9 cellular contexts compared by ENCODE assay signal in genomic region chr10:88389456-88389855, GRCh38.
DNase-seq lines count a peak whose midpoint lies in the region; ATAC-seq, FAIRE-seq and TF ChIP-seq lines count a peak whose summit lies in the region.
"Had no signal": no experiment of that assay in that cellular context is flagged by ENCODE, and none has a peak within 500 bp of the region (broad histone marks: within the 10 kb centered on the region; RNA-seq: fewer than 3 reads in every experiment).

No MANE protein-coding gene starts in this region.

- no peak overlapping the region for H3K27ac ChIP-seq in CD4-positive, CD25-positive, alpha-beta regulatory T cell (ENCODE audit: insufficient read depth, low read length, poor library complexity, severe bottlenecking)
- H3K27ac ChIP-seq: neutrophil had no signal

- peaks cover 0 to 2% (median 0%) of the 10 kb centered on the region in 7 donors for H3K9me3 Mint-ChIP-seq in CD4-positive, CD25-positive, alpha-beta regulatory T cell

- DNase-seq in CD4-positive, CD25-positive, alpha-beta regulatory T cell, result peak; percentile 2 to 72 (median 50)
- no peak for DNase-seq in H54 (ENCODE audit: insufficient read length, low spot score)
- peak; percentile 47 for DNase-seq in SK-N-DZ (ENCODE audit: low spot score)
- peak; percentile 90 for DNase-seq in fibroblast of peridontal ligament (ENCODE audit: extremely low read depth)
- DNase-seq in pulmonary artery endothelial cell (ENCODE audit: low read depth, low spot score), result peak; percentile 19
- DNase-seq in NCI-H2107 treated with DMSO at 0.1 percent for 48 hours (lab: John Stamatoyannopoulos, UW; ENCODE audit: unreplicated experiment), result no peak
- DNase-seq in HK-2 (ENCODE audit: unreplicated experiment), result no peak
- no peak for DNase-seq in islet precursor cell

- no peak for TF ChIP-seq POLR2A in H54 (IDR thresholded peaks at IDR 0.05; ENCODE audit: low read depth, low read length)

- H3K4me3 ChIP-seq in CD4-positive, CD25-positive, alpha-beta regulatory T cell (ENCODE audit: low read depth, low read length), result no peak overlapping the region

- no peak for ATAC-seq in CD4-positive, CD25-positive, alpha-beta regulatory T cell (ENCODE audit: low read depth in 2 of 2)

- no peaks in the 10 kb centered on the region for H3K36me3 Mint-ChIP-seq in CD4-positive, CD25-positive, alpha-beta regulatory T cell

- H3K9me3 ChIP-seq in CD4-positive, CD25-positive, alpha-beta regulatory T cell (ENCODE audit: control insufficient read depth in 2 of 2, low read length in 2 of 2), result no peaks in the 10 kb centered on the region
- H3K9me3 ChIP-seq: neutrophil had no signal

- peak overlapping the region in 1 of 3 donors; percentile 26 for H3K27ac Mint-ChIP-seq in CD4-positive, CD25-positive, alpha-beta regulatory T cell

- peak; percentile 92 for FAIRE-seq in H54 (lab: Jason Lieb, UNC)

- peaks cover 55% of the 10 kb centered on the region for H3K4me1 ChIP-seq in CD4-positive, CD25-positive, alpha-beta regulatory T cell (ENCODE audit: control insufficient read depth, insufficient read depth, low read length, poor library complexity, severe bottlenecking)

- H3K4me1 Mint-ChIP-seq in CD4-positive, CD25-positive, alpha-beta regulatory T cell, result peaks cover 14 to 27% (median 23%) of the 10 kb centered on the region in 4 donors

- H3K27me3 Mint-ChIP-seq in CD4-positive, CD25-positive, alpha-beta regulatory T cell, result no peaks in the 10 kb centered on the region

- H3K4me3 Mint-ChIP-seq in CD4-positive, CD25-positive, alpha-beta regulatory T cell, result no peak overlapping the region

- H3K36me3 ChIP-seq in CD4-positive, CD25-positive, alpha-beta regulatory T cell (ENCODE audit: control insufficient read depth, insufficient read depth, low read length), result no peaks in the 10 kb centered on the region
- H3K36me3 ChIP-seq: neutrophil had no signal

- no peaks in the 10 kb centered on the region for H3K27me3 ChIP-seq in CD4-positive, CD25-positive, alpha-beta regulatory T cell (ENCODE audit: control insufficient read depth, insufficient read depth, low read length)
- H3K27me3 ChIP-seq: neutrophil had no signal

Comparison
In these comparisons a context has a peak if more than half of its experiments do, and no peak if none do; other contexts are left out.
1. DNase-seq: peak in CD4-positive, CD25-positive, alpha-beta regulatory T cell (3 of 3), SK-N-DZ (single experiment), fibroblast of peridontal ligament (single experiment) and pulmonary artery endothelial cell (single experiment); none in H54 (single experiment), NCI-H2107 treated with DMSO at 0.1 percent for 48 hours (single experiment), HK-2 (single experiment) and islet precursor cell (single experiment).